ENCODE assay signal across 9 cellular contexts in the genomic region with DNA sequence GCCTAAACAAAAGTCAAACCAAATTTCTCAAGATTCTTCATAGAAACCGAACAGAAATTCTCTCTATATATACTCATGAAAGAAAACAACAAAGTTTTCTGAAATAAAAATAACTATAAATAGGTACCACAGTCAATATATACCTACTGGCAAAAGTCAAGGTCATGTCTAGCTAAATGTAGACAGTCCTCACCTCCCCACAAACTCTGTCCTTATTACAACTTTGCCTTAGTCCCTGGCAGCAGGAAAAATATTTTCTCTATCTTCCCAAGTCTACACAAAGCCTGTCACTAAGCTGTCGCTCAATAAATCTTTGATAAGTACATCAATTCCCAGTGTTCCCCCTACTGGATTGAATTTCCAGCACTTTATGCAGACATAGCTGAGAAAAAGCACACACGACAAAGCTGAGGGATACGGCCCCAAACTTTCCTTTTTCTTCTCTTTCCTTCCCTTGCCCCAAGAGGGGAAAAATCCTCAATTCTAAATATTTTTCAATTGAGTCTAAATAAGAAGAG. TPM values are rescaled to one million over a fixed set of nuclear protein-coding genes. Genes with fewer than 3 reads are reported as not detected.
A peak's percentile ranks its signal among the peaks of the same experiment; 100 is the strongest.
DNase-seq lines count a peak whose midpoint lies in the region; ATAC-seq, FAIRE-seq and TF ChIP-seq lines count a peak whose summit lies in the region.
"Had no signal": no experiment of that assay in that cellular context is flagged by ENCODE, and none has a peak within 500 bp of the region (broad histone marks: within the 10 kb centered on the region; RNA-seq: fewer than 3 reads in every experiment).

No MANE protein-coding gene starts in this region.

- peak overlapping the region; percentile 80 for H3K4me3 Mint-ChIP-seq in activated CD4-positive, alpha-beta T cell treated with anti-CD3 and anti-CD28 coated beads, Interleukin-2, amount 10 ng/mL, durations not matched to agents 24 days and 14 days
- peak overlapping the region; percentile 78 for H3K4me3 Mint-ChIP-seq in activated T-helper 2 cell treated with anti-CD3 and anti-CD28 coated beads, Interferon-gamma antibody, Interleukin-2, Interleukin-4, amounts not matched to agents 10 μg/mL and 5 μg/mL and 100 μg/mL, durations not matched to agents 14 hours and 24 hours and 36 hours (ENCODE audit: low read depth)

- H3K9me3 ChIP-seq in kidney (ENCODE audit: control insufficient read depth in 1 of 2, low read length in 2 of 2), result no peaks in the 10 kb centered on the region
- H3K9me3 ChIP-seq in suprapubic skin, result no peaks in the 10 kb centered on the region

- WGBS in suprapubic skin, result 37% methylated on average over 4 of the region's 4 CpGs

- peak overlapping the region in 1 of 2 donors; percentile 7 for H3K27ac ChIP-seq in kidney (ENCODE audit: low read depth in 2 of 2, low read length in 2 of 2)
- H3K27ac ChIP-seq in suprapubic skin, result peak overlapping the region; percentile 71

- H3K4me3 ChIP-seq in kidney (ENCODE audit: low read length in 2 of 2), result peak overlapping the region; percentile 9 to 25
- H3K4me3 ChIP-seq in suprapubic skin, result peak overlapping the region; percentile 89

- no peak for TF ChIP-seq EP300 in suprapubic skin (IDR thresholded peaks at IDR 0.05)

- no peaks in the 10 kb centered on the region for H3K36me3 ChIP-seq in kidney (ENCODE audit: control insufficient read depth in 1 of 2, insufficient read depth in 2 of 2, low read length in 2 of 2)
- no peaks in the 10 kb centered on the region for H3K36me3 ChIP-seq in suprapubic skin

- H3K36me3 Mint-ChIP-seq in activated CD4-positive, alpha-beta T cell treated with anti-CD3 and anti-CD28 coated beads, Interleukin-2, amount 10 ng/mL, durations not matched to agents 24 days and 14 days (ENCODE audit: low read depth), result peaks cover 5% of the 10 kb centered on the region
- H3K36me3 Mint-ChIP-seq in activated T-helper 2 cell treated with anti-CD3 and anti-CD28 coated beads, Interferon-gamma antibody, Interleukin-2, Interleukin-4, amounts not matched to agents 10 μg/mL and 5 μg/mL and 100 μg/mL, durations not matched to agents 14 hours and 24 hours and 36 hours (ENCODE audit: low read depth), result peaks cover 6% of the 10 kb centered on the region

- no peak for FAIRE-seq in kidney (lab: Jason Lieb, UNC)

- H3K9ac ChIP-seq in kidney (ENCODE audit: low read length in 2 of 2), result peak overlapping the region in 1 of 2 donors; percentile 3

- no peaks in the 10 kb centered on the region for H3K27me3 ChIP-seq in suprapubic skin

- peak overlapping the region; percentile 73 for H3K27ac Mint-ChIP-seq in activated CD4-positive, alpha-beta T cell treated with anti-CD3 and anti-CD28 coated beads, Interleukin-2, amount 10 ng/mL, durations not matched to agents 24 days and 14 days
- H3K27ac Mint-ChIP-seq in activated T-helper 2 cell treated with anti-CD3 and anti-CD28 coated beads, Interferon-gamma antibody, Interleukin-2, Interleukin-4, amounts not matched to agents 10 μg/mL and 5 μg/mL and 100 μg/mL, durations not matched to agents 14 hours and 24 hours and 36 hours, result peak overlapping the region; percentile 64

- H3K27me3 Mint-ChIP-seq in activated CD4-positive, alpha-beta T cell treated with anti-CD3 and anti-CD28 coated beads, Interleukin-2, amount 10 ng/mL, durations not matched to agents 24 days and 14 days, result no peaks in the 10 kb centered on the region
- H3K27me3 Mint-ChIP-seq in activated T-helper 2 cell treated with anti-CD3 and anti-CD28 coated beads, Interferon-gamma antibody, Interleukin-2, Interleukin-4, amounts not matched to agents 10 μg/mL and 5 μg/mL and 100 μg/mL, durations not matched to agents 14 hours and 24 hours and 36 hours (ENCODE audit: low read depth), result no peaks in the 10 kb centered on the region

- intact Hi-C loops in activated CD4-positive, alpha-beta T cell treated with anti-CD3 and anti-CD28 coated beads, Interleukin-2, amount 10 ng/mL, durations not matched to agents 24 days and 14 days (cut with micrococcal nuclease), result loop anchor here (5.0 to 10.0 kb wide), 2 partner anchors 126 to 608 kb away; a partner anchor contains a TSS
- intact Hi-C loops in activated T-helper 2 cell treated with anti-CD3 and anti-CD28 coated beads, Interferon-gamma antibody, Interleukin-2, Interleukin-4, amounts not matched to agents 10 μg/mL and 5 μg/mL and 100 μg/mL, durations not matched to agents 14 hours and 24 hours and 36 hours (cut with micrococcal nuclease), result loop anchor here (5.0 to 10.0 kb wide), 2 partner anchors 232 to 514 kb away; no protein-coding TSS in a partner anchor
- intact Hi-C loops in kidney (cut with DNase I), result loop anchor here (10.0 kb wide), 1 partner anchor 102 kb away; a partner anchor contains a TSS

- H3K4me1 Mint-ChIP-seq in activated CD4-positive, alpha-beta T cell treated with anti-CD3 and anti-CD28 coated beads, Interleukin-2, amount 10 ng/mL, durations not matched to agents 24 days and 14 days, result peaks cover 46% of the 10 kb centered on the region
- peaks cover 45% of the 10 kb centered on the region for H3K4me1 Mint-ChIP-seq in activated T-helper 2 cell treated with anti-CD3 and anti-CD28 coated beads, Interferon-gamma antibody, Interleukin-2, Interleukin-4, amounts not matched to agents 10 μg/mL and 5 μg/mL and 100 μg/mL, durations not matched to agents 14 hours and 24 hours and 36 hours (ENCODE audit: low read depth)

- no peak for TF ChIP-seq POLR2A in suprapubic skin (IDR thresholded peaks at IDR 0.05)

- no peak for ATAC-seq in HG03159 (IDR thresholded peaks at IDR 0.05; ENCODE audit: unreplicated experiment)

- no peak for DNase-seq in activated CD4-positive, alpha-beta T cell treated with anti-CD3 and anti-CD28 coated beads, Interleukin-2, amount 10 ng/mL, durations not matched to agents 24 days and 14 days
- DNase-seq in activated CD4-positive, alpha-beta T cell treated with anti-CD3 and anti-CD28 coated beads for 4 hours, result no peak
- no peak for DNase-seq in activated T-helper 2 cell treated with anti-CD3 and anti-CD28 coated beads, Interferon-gamma antibody, Interleukin-2, Interleukin-4, amounts not matched to agents 10 μg/mL and 5 μg/mL and 100 μg/mL, durations not matched to agents 14 hours and 24 hours and 36 hours (ENCODE audit: low spot score)
- no peak for DNase-seq in kidney
- DNase-seq in suprapubic skin (ENCODE audit: low spot score in 2 of 2), result no peak
- no peak for DNase-seq in AG20443 (ENCODE audit: low spot score)
- no peak for DNase-seq in HCEC 1CT
- DNase-seq: NCI-H524 treated with DMSO at 0.1 percent for 48 hours had no signal

- H3K4me1 ChIP-seq in kidney (ENCODE audit: control insufficient read depth in 1 of 2, insufficient read depth in 1 of 2, low read depth in 1 of 2, low read length in 2 of 2), result peaks cover 26 to 39% of the 10 kb centered on the region in 2 donors
- H3K4me1 ChIP-seq in suprapubic skin, result peaks cover 60% of the 10 kb centered on the region

- TF ChIP-seq CTCF in kidney (IDR thresholded peaks at IDR 0.05; ENCODE audit: borderline replicate concordance, extremely low read depth, insufficient read depth) (no peak), suprapubic skin (IDR thresholded peaks at IDR 0.05) (no peak)

- H3K9me3 Mint-ChIP-seq in activated CD4-positive, alpha-beta T cell treated with anti-CD3 and anti-CD28 coated beads, Interleukin-2, amount 10 ng/mL, durations not matched to agents 24 days and 14 days, result no peaks in the 10 kb centered on the region
- no peaks in the 10 kb centered on the region for H3K9me3 Mint-ChIP-seq in activated T-helper 2 cell treated with anti-CD3 and anti-CD28 coated beads, Interferon-gamma antibody, Interleukin-2, Interleukin-4, amounts not matched to agents 10 μg/mL and 5 μg/mL and 100 μg/mL, durations not matched to agents 14 hours and 24 hours and 36 hours

RNA-seq across cellular contexts. Expression of a gene that starts 2.7 kb away (rescaled TPM):
- total RNA-seq in activated CD4-positive, alpha-beta T cell treated with anti-CD3 and anti-CD28 coated beads, Interleukin-2, amount 10 ng/mL, durations not matched to agents 24 days and 14 days, result 62.7 and 63.2 TPM in 2 replicates
- 51.6 and 51.7 TPM in 2 replicates for total RNA-seq in activated T-helper 2 cell treated with anti-CD3 and anti-CD28 coated beads, Interferon-gamma antibody, Interleukin-2, Interleukin-4, amounts not matched to agents 10 μg/mL and 5 μg/mL and 100 μg/mL, durations not matched to agents 14 hours and 24 hours and 36 hours
- 22.3 TPM for total RNA-seq in kidney
- polyA plus RNA-seq in kidney (ENCODE audit: insufficient read depth, low read depth, low replicate concordance), result 33.3 TPM
- 10 to 100 TPM; 28.6 to 85.4 (median 60.7) TPM for total RNA-seq in suprapubic skin
